28 cellular contexts compared by ENCODE assay signal in the genomic region with DNA sequence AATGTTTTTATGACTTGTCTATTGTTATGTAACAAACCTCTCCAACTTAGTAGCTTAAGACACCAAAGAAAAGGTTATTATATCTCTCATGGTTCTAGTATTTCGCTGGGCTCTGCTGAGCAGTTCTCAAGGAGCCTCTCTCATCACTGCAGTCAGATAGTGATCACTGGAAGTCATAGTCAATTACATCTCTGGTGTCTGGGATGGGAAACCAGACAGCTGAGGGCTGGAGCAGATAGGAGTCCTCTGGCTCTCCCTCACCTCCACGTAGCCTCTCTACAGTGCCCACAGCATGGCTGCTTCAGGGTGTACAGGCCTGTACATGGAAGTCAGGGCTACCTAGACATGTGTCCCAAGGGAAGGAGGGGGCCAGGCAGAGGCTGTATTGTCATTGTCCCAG.
"Had no signal": no experiment of that assay in that cellular context is flagged by ENCODE, and none has a peak within 500 bp of the region (broad histone marks: within the 10 kb centered on the region; RNA-seq: fewer than 3 reads in every experiment).

No MANE protein-coding gene starts in this region.

- H3K4me1 Mint-ChIP-seq: nephron had no signal

- DNase-seq: colonic mucosa; effector CD8-positive, alpha-beta T cell; endodermal cell; foreskin fibroblast; gastrocnemius medialis; head of caudate nucleus; hippocampal formation; left cardiac atrium; left lung; mesendoderm; midbrain; naive thymus-derived CD4-positive, alpha-beta T cell; nucleus accumbens; psoas muscle; right cardiac atrium; spleen; stimulated activated CD4-positive, alpha-beta T cell treated with anti-CD3 and anti-CD28 coated beads, Interleukin-4, amount 100 ng/mL, for 4 hours; stimulated activated naive CD8-positive, alpha-beta T cell treated with anti-CD3 and anti-CD28 coated beads, Interleukin-15, Interleukin-2, amounts not matched to agents 100 U/mL and 50 U/mL, for 24 hours; substantia nigra had no signal

- H3K9me3 ChIP-seq: colonic mucosa, gastrocnemius medialis, left lung, psoas muscle, thoracic aorta, tibial nerve, vagina had no signal

- FAIRE-seq: islet of Langerhans had no signal

- H3K27ac Mint-ChIP-seq: dendritic cell treated with granulocyte-macrophage colony-stimulating factor and Interleukin-4, amounts not matched to agents 40 ng/mL and 50 ng/mL, for 4 days; endodermal cell; naive thymus-derived CD4-positive, alpha-beta T cell; nephron; neural progenitor cell; stimulated activated memory B cell treated with anti-CD40 and anti-IgM and Interleukin-4, amounts not matched to agents 10 μg/mL and 1 μg/mL and 100 μg/mL, for 72 hours had no signal

- ATAC-seq: esophagus mucosa; gastrocnemius medialis; left cardiac atrium; left lung; naive thymus-derived CD4-positive, alpha-beta T cell; psoas muscle; right cardiac atrium; stimulated activated memory B cell treated with anti-CD40 and anti-IgM and Interleukin-4, amounts not matched to agents 10 μg/mL and 1 μg/mL and 100 μg/mL, for 72 hours; stimulated activated naive CD8-positive, alpha-beta T cell treated with anti-CD3 and anti-CD28 coated beads, Interleukin-15, Interleukin-2, amounts not matched to agents 100 U/mL and 50 U/mL, for 24 hours had no signal

- H3K36me3 Mint-ChIP-seq: stimulated activated memory B cell treated with anti-CD40 and anti-IgM and Interleukin-4, amounts not matched to agents 10 μg/mL and 1 μg/mL and 100 μg/mL, for 72 hours had no signal

- H3K4me3 Mint-ChIP-seq: dendritic cell treated with granulocyte-macrophage colony-stimulating factor and Interleukin-4, amounts not matched to agents 40 ng/mL and 50 ng/mL, for 4 days; endodermal cell; naive thymus-derived CD4-positive, alpha-beta T cell; nephron; neural progenitor cell; stimulated activated memory B cell treated with anti-CD40 and anti-IgM and Interleukin-4, amounts not matched to agents 10 μg/mL and 1 μg/mL and 100 μg/mL, for 72 hours had no signal
